8 cellular contexts compared by ENCODE assay signal in genomic region chr22:41620646-41621098, GRCh38. TPM values are rescaled to one million over a fixed set of nuclear protein-coding genes. Genes with fewer than 3 reads are reported as not detected.
DNase-seq lines count a peak whose midpoint lies in the region; ATAC-seq and TF ChIP-seq lines count a peak whose summit lies in the region.

Gene DESI1 (minus strand): TSS chr22:41621043. CDS start chr22:41620839, 204 bp downstream.

- TF ChIP-seq CTCF in adrenal gland (IDR thresholded peaks at IDR 0.05) = no peak

- peak; percentile 15 for ATAC-seq in GM21423 (IDR thresholded peaks at IDR 0.05; ENCODE audit: unreplicated experiment)

- H3K9ac ChIP-seq in ES-I3 (ENCODE audit: low read depth, low read length) = peak within 1 kb of the TSS; percentile 96
- peak within 1 kb of the TSS; percentile 94 for H3K9ac ChIP-seq in iPS-15b (ENCODE audit: low read depth, low read length)
- peak within 1 kb of the TSS; percentile 96 to 99 (median 99) for H3K9ac ChIP-seq in skeletal muscle tissue (ENCODE audit: low read depth in 1 of 3, low read length in 3 of 3)

- WGBS in adrenal gland, 4 donors = 0 to 1% (median 0%) methylated on average over 6 to 39 of the region's 39 CpGs

- peak within 1 kb of the TSS; percentile 75 to 100 (median 91) for H3K4me3 ChIP-seq in adrenal gland
- peak within 1 kb of the TSS; percentile 98 for H3K4me3 ChIP-seq in iPS-15b (ENCODE audit: low read depth, low read length)
- peak within 1 kb of the TSS; percentile 92 to 100 (median 99) for H3K4me3 ChIP-seq in skeletal muscle tissue (ENCODE audit: low read length in 3 of 3)

- peaks cover 14% of the 10 kb centered on the region for H3K36me3 ChIP-seq in ES-I3 (ENCODE audit: insufficient read depth, low read length)
- H3K36me3 ChIP-seq in adrenal gland (replicated peaks in 1 of 2) = peaks cover 0 to 33% of the 10 kb centered on the region in 2 donors
- peaks cover 20% of the 10 kb centered on the region for H3K36me3 ChIP-seq in iPS-15b (ENCODE audit: control insufficient read depth, insufficient read depth, low read length)
- peaks cover 10 to 23% (median 11%) of the 10 kb centered on the region in 3 donors for H3K36me3 ChIP-seq in skeletal muscle tissue (ENCODE audit: control insufficient read depth in 3 of 3, insufficient read depth in 3 of 3, low read length in 3 of 3)

- peak within 1 kb of the TSS; percentile 95 to 100 (median 98) for H3K27ac ChIP-seq in adrenal gland
- H3K27ac ChIP-seq in skeletal muscle tissue (ENCODE audit: low read depth, low read length) = peak within 1 kb of the TSS; percentile 99

- H3K4me1 ChIP-seq in ES-I3 (ENCODE audit: insufficient read depth, low read length) (peaks cover 6% of the 10 kb centered on the region), adrenal gland (replicated peaks in 1 of 2) (peaks cover 19 to 39% of the 10 kb centered on the region in 2 donors), iPS-15b (ENCODE audit: control insufficient read depth, insufficient read depth, low read length) (peaks cover 13% of the 10 kb centered on the region), skeletal muscle tissue (ENCODE audit: control insufficient read depth in 3 of 3, insufficient read depth in 3 of 3, low read length in 3 of 3) (peaks cover 18 to 29% (median 19%) of the 10 kb centered on the region in 3 donors)

- DNase-seq in HuH-7.5 (ENCODE audit: low spot score) (peak; percentile 28), adrenal gland (peak in 2 of 7 donors; percentile 46 to 54), NCI-H1436 (lab: John Stamatoyannopoulos, UW) (no peak), NAMALWA (ENCODE audit: low spot score) (no peak)

- H3K27me3 ChIP-seq in adrenal gland = no peaks in the 10 kb centered on the region
- no peaks in the 10 kb centered on the region for H3K27me3 ChIP-seq in iPS-15b (ENCODE audit: control insufficient read depth, insufficient read depth, low read length)
- no peaks in the 10 kb centered on the region for H3K27me3 ChIP-seq in skeletal muscle tissue (ENCODE audit: control insufficient read depth in 3 of 3, insufficient read depth in 3 of 3, low read length in 3 of 3)

- TF ChIP-seq POLR2A in adrenal gland (IDR thresholded peaks at IDR 0.05) = peak in 1 of 2 donors; percentile 54

- intact Hi-C loops in adrenal gland (cut with DNase I) = no loop called here

- H3K9me3 ChIP-seq in ES-I3 (ENCODE audit: control insufficient read depth, insufficient read depth, low read length) (no peaks in the 10 kb centered on the region), adrenal gland (replicated peaks in 1 of 3) (no peaks in the 10 kb centered on the region), iPS-15b (ENCODE audit: control insufficient read depth, insufficient read depth, low read length) (no peaks in the 10 kb centered on the region), skeletal muscle tissue (ENCODE audit: control insufficient read depth in 3 of 3, low read length in 3 of 3) (no peaks in the 10 kb centered on the region)

RNA-seq across cellular contexts. Expression of gene DESI1, which starts in this region (rescaled TPM):
- total RNA-seq in adrenal gland = 10 to 100 TPM; 11.4 to 64.7 (median 29.1) TPM
- 10 to 100 TPM; 47.5 to 82.8 (median 58.7) TPM for polyA plus RNA-seq in adrenal gland
- total RNA-seq in skeletal muscle tissue = 5.7 TPM
